Comparison of ENCODE assay signal across 1 cellular context in the genomic region with DNA sequence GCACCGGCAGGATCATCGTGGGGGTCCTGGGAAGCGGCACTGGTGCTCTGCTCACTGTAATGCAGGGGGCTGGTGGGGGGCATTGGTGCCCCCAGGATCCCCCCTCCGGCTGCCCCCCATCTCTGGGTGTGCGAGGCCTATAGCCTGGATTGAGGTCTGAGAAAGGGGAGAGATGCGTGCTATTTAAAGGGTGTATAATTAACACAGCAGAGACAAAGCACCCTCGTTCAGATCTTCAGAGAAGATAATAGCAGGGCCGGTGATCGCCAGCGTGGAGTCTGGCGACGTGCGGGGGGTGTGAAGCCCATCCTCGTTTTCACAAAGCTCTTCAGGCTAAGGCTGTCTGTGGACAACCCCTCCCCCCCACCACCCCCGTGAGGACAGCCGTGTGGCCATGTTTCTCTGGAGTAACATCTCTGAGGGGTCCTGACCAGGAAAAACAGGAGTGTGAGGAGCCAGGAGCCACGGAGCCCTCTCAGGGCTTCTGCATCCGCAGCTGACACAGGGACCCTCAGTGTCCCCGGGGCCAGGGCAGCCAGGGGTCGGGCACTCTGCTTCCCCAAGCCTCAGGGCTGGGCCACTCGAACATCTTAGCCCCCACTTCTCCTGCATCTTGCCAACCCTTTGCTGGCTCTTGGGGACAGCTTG.
TF ChIP-seq lines count a peak whose summit lies in the region.

No MANE protein-coding gene starts in this region.

TF ChIP-seq in H1, 55 proteins besides CTCF, POLR2A, EP300 and RAD21:
- TF ChIP-seq SRF (IDR thresholded peaks at IDR 0.05; ENCODE audit: low read depth, low read length) (no peak), KDM4A (IDR thresholded peaks at IDR 0.05; ENCODE audit: low read depth, low read length, severe bottlenecking) (no peak), RFX5 (IDR thresholded peaks at IDR 0.05; ENCODE audit: borderline replicate concordance, low read depth, low read length) (no peak), SIX5 (IDR thresholded peaks at IDR 0.05; ENCODE audit: low read depth, low read length) (no peak), BCL11A (IDR thresholded peaks at IDR 0.05; ENCODE audit: low read depth in 2 of 2, low read length in 2 of 2) (no peak), POLR2AphosphoS5 (IDR thresholded peaks at IDR 0.05; ENCODE audit: low read depth, low read length) (no peak), BRCA1 (IDR thresholded peaks at IDR 0.05; ENCODE audit: low read depth, low read length) (no peak), TAF7 (optimal IDR thresholded peaks at IDR 0.05; ENCODE audit: borderline replicate concordance, low read depth, low read length) (no peak), FOSL1 (IDR thresholded peaks at IDR 0.05; ENCODE audit: insufficient read depth, low read depth, low read length) (no peak), GABPA (IDR thresholded peaks at IDR 0.05; ENCODE audit: borderline replicate concordance, insufficient read depth, low read length) (no peak), CTBP2 (IDR thresholded peaks at IDR 0.05; ENCODE audit: borderline replicate concordance, insufficient read depth, insufficient read length, low read length) (no peak), GTF2F1 (IDR thresholded peaks at IDR 0.05; ENCODE audit: borderline replicate concordance, low read depth, low read length) (no peak), NANOG (IDR thresholded peaks at IDR 0.05; ENCODE audit: insufficient read depth, low read depth, low read length, poor library complexity, severe bottlenecking) (no peak), SP2 (IDR thresholded peaks at IDR 0.05; ENCODE audit: low read length) (no peak), NRF1 (IDR thresholded peaks at IDR 0.05; ENCODE audit: low read depth, low read length) (no peak)
- TF ChIP-seq, protein P1, sequence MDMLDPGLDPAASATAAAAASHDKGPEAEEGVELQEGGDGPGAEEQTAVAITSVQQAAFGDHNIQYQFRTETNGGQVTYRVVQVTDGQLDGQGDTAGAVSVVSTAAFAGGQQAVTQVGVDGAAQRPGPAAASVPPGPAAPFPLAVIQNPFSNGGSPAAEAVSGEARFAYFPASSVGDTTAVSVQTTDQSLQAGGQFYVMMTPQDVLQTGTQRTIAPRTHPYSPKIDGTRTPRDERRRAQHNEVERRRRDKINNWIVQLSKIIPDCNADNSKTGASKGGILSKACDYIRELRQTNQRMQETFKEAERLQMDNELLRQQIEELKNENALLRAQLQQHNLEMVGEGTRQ (IDR thresholded peaks at IDR 0.05; ENCODE audit: low read length), result no peak
- TF ChIP-seq, protein P2, sequence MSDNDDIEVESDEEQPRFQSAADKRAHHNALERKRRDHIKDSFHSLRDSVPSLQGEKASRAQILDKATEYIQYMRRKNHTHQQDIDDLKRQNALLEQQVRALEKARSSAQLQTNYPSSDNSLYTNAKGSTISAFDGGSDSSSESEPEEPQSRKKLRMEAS (IDR thresholded peaks at IDR 0.05), result no peak
TF ChIP-seq in H1: peak in this region for 0.
